10 cellular contexts compared by ENCODE assay signal in genomic region chrX:153925387-153925738, GRCh38. TPM values are rescaled to one million over a fixed set of nuclear protein-coding genes. Genes with fewer than 3 reads are reported as not detected.
DNase-seq lines count a peak whose midpoint lies in the region; ATAC-seq and TF ChIP-seq lines count a peak whose summit lies in the region.
"Had no signal": no experiment of that assay in that cellular context is flagged by ENCODE, and none has a peak within 500 bp of the region (broad histone marks: within the 10 kb centered on the region; RNA-seq: fewer than 3 reads in every experiment).

No MANE protein-coding gene starts in this region.

- intact Hi-C loops in activated CD4-positive, alpha-beta T cell treated with anti-CD3 and anti-CD28 coated beads for 36 hours (cut with DNase I, micrococcal nuclease), result loop anchor here (5.0 to 10.0 kb wide), 3 partner anchors 92 to 449 kb away; partner anchors contain the start of genes EMD (in 1 of the 2), FLNA (in 1 of the 2), IDH3G (in 1 of the 2) and IRAK1 (in 1 of the 2)
- intact Hi-C loops in esophagus squamous epithelium (cut with DNase I), result no loop called here

- TF ChIP-seq CTCF in esophagus squamous epithelium (IDR thresholded peaks at IDR 0.05) (no peak), HFFc6 (IDR thresholded peaks at IDR 0.05) (no peak)

- no peak for ATAC-seq in activated CD4-positive, alpha-beta T cell treated with anti-CD3 and anti-CD28 coated beads for 36 hours
- ATAC-seq in stimulated activated naive B cell treated with anti-CD40 and anti-IgM and Interleukin-4, amounts not matched to agents 10 μg/mL and 1 μg/mL and 100 μg/mL, for 72 hours (replicated peaks), result peak in 1 of 2 donors; percentile 0
- ATAC-seq: A549, gastrocnemius medialis had no signal

- POLR2A ChIA-PET in activated CD4-positive, alpha-beta T cell treated with anti-CD3 and anti-CD28 coated beads for 36 hours (lab: Charles Lee), result interaction anchor here (0.5 to 1.9 kb wide), 8 partner anchors 18 to 413 kb away, joined by 3 to 12 read pairs (median 4); partner anchors contain the start of genes HCFC1, IDH3G and SSR4

- no peak for DNase-seq in activated CD4-positive, alpha-beta T cell treated with anti-CD3 and anti-CD28 coated beads for 36 hours
- DNase-seq in activated CD4-positive, alpha-beta T cell treated with anti-CD3 and anti-CD28 coated beads, Interleukin-2, amount 50 U/mL, for 4 hours, result no peak
- peak; percentile 71 for DNase-seq in OCI-M1 (lab: John Stamatoyannopoulos, UW)
- no peak for DNase-seq in esophagus squamous epithelium (lab: John Stamatoyannopoulos, UW)
- DNase-seq in stimulated activated naive B cell treated with anti-CD40 and anti-IgM and Interleukin-4, amounts not matched to agents 10 μg/mL and 1 μg/mL and 100 μg/mL, for 72 hours, result no peak
- no peak for DNase-seq in GM19240 (ENCODE audit: insufficient read length, low spot score)
- no peak for DNase-seq in HFFc6
- DNase-seq in stimulated activated CD4-positive, alpha-beta T cell treated with anti-CD3 and anti-CD28 coated beads, Interleukin-4, amount 100 ng/mL, for 1 hour, result no peak
- DNase-seq: gastrocnemius medialis had no signal

- H3K9me3 Mint-ChIP-seq in activated CD4-positive, alpha-beta T cell treated with anti-CD3 and anti-CD28 coated beads for 36 hours (ENCODE audit: low read depth), result no peaks in the 10 kb centered on the region
- H3K9me3 Mint-ChIP-seq in stimulated activated naive B cell treated with anti-CD40 and anti-IgM and Interleukin-4, amounts not matched to agents 10 μg/mL and 1 μg/mL and 100 μg/mL, for 72 hours, result no peaks in the 10 kb centered on the region
- no peaks in the 10 kb centered on the region for H3K9me3 Mint-ChIP-seq in HFFc6

- H3K27ac Mint-ChIP-seq in activated CD4-positive, alpha-beta T cell treated with anti-CD3 and anti-CD28 coated beads for 36 hours, result peak overlapping the region; percentile 97
- peak overlapping the region; percentile 98 for H3K27ac Mint-ChIP-seq in stimulated activated naive B cell treated with anti-CD40 and anti-IgM and Interleukin-4, amounts not matched to agents 10 μg/mL and 1 μg/mL and 100 μg/mL, for 72 hours
- H3K27ac Mint-ChIP-seq in HFFc6, result no peak overlapping the region

- peaks cover 0 to 9% (median 0%) of the 10 kb centered on the region in 3 donors for H3K36me3 ChIP-seq in esophagus squamous epithelium

- CTCF ChIA-PET in activated CD4-positive, alpha-beta T cell treated with anti-CD3 and anti-CD28 coated beads for 36 hours (lab: Charles Lee), result interaction anchor here (0.9 to 3.5 kb wide), 5 partner anchors 10 to 157 kb away, joined by 3 to 19 read pairs (median 5); partner anchors contain the start of gene NAA10

- peak overlapping the region; percentile 91 for H3K4me3 Mint-ChIP-seq in activated CD4-positive, alpha-beta T cell treated with anti-CD3 and anti-CD28 coated beads for 36 hours
- H3K4me3 Mint-ChIP-seq in stimulated activated naive B cell treated with anti-CD40 and anti-IgM and Interleukin-4, amounts not matched to agents 10 μg/mL and 1 μg/mL and 100 μg/mL, for 72 hours, result peak overlapping the region; percentile 94 to 95
- no peak overlapping the region for H3K4me3 Mint-ChIP-seq in HFFc6

- 40 to 92% methylated on average over 2 to 3 of the region's 4 CpGs for WGBS in esophagus squamous epithelium, 2 donors

- no peaks in the 10 kb centered on the region for H3K27me3 Mint-ChIP-seq in activated CD4-positive, alpha-beta T cell treated with anti-CD3 and anti-CD28 coated beads for 36 hours
- no peaks in the 10 kb centered on the region for H3K27me3 Mint-ChIP-seq in stimulated activated naive B cell treated with anti-CD40 and anti-IgM and Interleukin-4, amounts not matched to agents 10 μg/mL and 1 μg/mL and 100 μg/mL, for 72 hours
- no peaks in the 10 kb centered on the region for H3K27me3 Mint-ChIP-seq in HFFc6 (ENCODE audit: insufficient read depth)

- peak in 1 of 4 donors; percentile 56 for TF ChIP-seq POLR2A in esophagus squamous epithelium (IDR thresholded peaks at IDR 0.05)

- peaks cover 18% of the 10 kb centered on the region for H3K36me3 Mint-ChIP-seq in activated CD4-positive, alpha-beta T cell treated with anti-CD3 and anti-CD28 coated beads for 36 hours (ENCODE audit: low read depth)
- H3K36me3 Mint-ChIP-seq in stimulated activated naive B cell treated with anti-CD40 and anti-IgM and Interleukin-4, amounts not matched to agents 10 μg/mL and 1 μg/mL and 100 μg/mL, for 72 hours, result peaks cover 12 to 42% of the 10 kb centered on the region in 2 donors
- no peaks in the 10 kb centered on the region for H3K36me3 Mint-ChIP-seq in HFFc6 (ENCODE audit: low read depth)

- H3K9me3 ChIP-seq in esophagus squamous epithelium, result no peaks in the 10 kb centered on the region
- H3K9me3 ChIP-seq: A549, gastrocnemius medialis had no signal

- H3K27ac ChIP-seq in esophagus squamous epithelium, result peak overlapping the region in 3 of 4 donors; percentile 42 to 98 (median 97)
- H3K27ac ChIP-seq: A549 had no signal

- peaks cover 27% of the 10 kb centered on the region for H3K4me1 Mint-ChIP-seq in activated CD4-positive, alpha-beta T cell treated with anti-CD3 and anti-CD28 coated beads for 36 hours
- peaks cover 40 to 71% of the 10 kb centered on the region in 2 donors for H3K4me1 Mint-ChIP-seq in stimulated activated naive B cell treated with anti-CD40 and anti-IgM and Interleukin-4, amounts not matched to agents 10 μg/mL and 1 μg/mL and 100 μg/mL, for 72 hours
- H3K4me1 Mint-ChIP-seq in HFFc6 (ENCODE audit: low read depth), result peaks cover 25% of the 10 kb centered on the region

- no peaks in the 10 kb centered on the region for H3K27me3 ChIP-seq in esophagus squamous epithelium
- H3K27me3 ChIP-seq: gastrocnemius medialis had no signal

- peaks cover 28 to 77% (median 29%) of the 10 kb centered on the region in 3 donors for H3K4me1 ChIP-seq in esophagus squamous epithelium

- H3K4me3 ChIP-seq in esophagus squamous epithelium, result peak overlapping the region; percentile 5 to 78 (median 58)
- H3K4me3 ChIP-seq: A549 had no signal

RNA-seq across cellular contexts. Expression of gene ARHGAP4, which starts 0.7 kb away (rescaled TPM):
- total RNA-seq in activated CD4-positive, alpha-beta T cell treated with anti-CD3 and anti-CD28 coated beads for 36 hours, result 100 to 1,000 TPM; 130 to 135 TPM
- 10 to 100 TPM in 1 of 4 donors, 1 to 10 TPM in 3; 3.9 to 18.3 (median 7.6) TPM for total RNA-seq in esophagus squamous epithelium
- total RNA-seq in HFFc6 (2021; fragmentation: NEBNext Ultra II Directional; extraction: Animal tissue kit (Norgen Biotek cat#: 25700)), result under 1 TPM; 0.18 to 0.63 (median 0.48) TPM

RNA-seq across cellular contexts. Expression of gene NAA10, which starts 9.5 kb away (rescaled TPM):
- 100 to 1,000 TPM; 108 to 115 TPM for total RNA-seq in activated CD4-positive, alpha-beta T cell treated with anti-CD3 and anti-CD28 coated beads for 36 hours
- 10 to 100 TPM; 42.5 to 92.5 (median 87.6) TPM for total RNA-seq in esophagus squamous epithelium
- 100 to 1,000 TPM; 130 to 160 (median 146) TPM for total RNA-seq in HFFc6 (2021; fragmentation: NEBNext Ultra II Directional; extraction: Animal tissue kit (Norgen Biotek cat#: 25700))

RNA-seq across cellular contexts. Expression of gene RENBP, which starts 19.1 kb away (rescaled TPM):
- total RNA-seq in activated CD4-positive, alpha-beta T cell treated with anti-CD3 and anti-CD28 coated beads for 36 hours, result 1 to 10 TPM; 6.0 to 8.1 TPM
- total RNA-seq in esophagus squamous epithelium, result 1 to 10 TPM in 2 of 4 donors, under 1 TPM in 1, not detected in 1; 0.45 to 7.6 (median 3.1) TPM
- under 1 TPM in 4 of 6 experiments, not detected in 2; 0.23 to 0.75 (median 0.40) TPM for total RNA-seq in HFFc6 (2021; fragmentation: NEBNext Ultra II Directional; extraction: Animal tissue kit (Norgen Biotek cat#: 25700))

RNA-seq across cellular contexts. Expression of gene AVPR2, which starts 20.9 kb away (rescaled TPM):
- not detected for total RNA-seq in activated CD4-positive, alpha-beta T cell treated with anti-CD3 and anti-CD28 coated beads for 36 hours
- 1 to 10 TPM in 1 of 4 donors, under 1 TPM in 3; 0.19 to 1.3 (median 0.29) TPM for total RNA-seq in esophagus squamous epithelium
- total RNA-seq in HFFc6 (2021; fragmentation: NEBNext Ultra II Directional; extraction: Animal tissue kit (Norgen Biotek cat#: 25700)), result not detected

RNA-seq across cellular contexts. Expression of gene L1CAM, which starts 39.4 kb away (rescaled TPM):
- total RNA-seq in activated CD4-positive, alpha-beta T cell treated with anti-CD3 and anti-CD28 coated beads for 36 hours, result under 1 TPM; 0.47 to 0.57 TPM
- 1 to 10 TPM in 2 of 4 donors, under 1 TPM in 2; 0.35 to 3.2 (median 1.3) TPM for total RNA-seq in esophagus squamous epithelium
- total RNA-seq in HFFc6 (2021; fragmentation: NEBNext Ultra II Directional; extraction: Animal tissue kit (Norgen Biotek cat#: 25700)), result 10 to 100 TPM; 13.1 to 89.2 (median 14.4) TPM

Comparison
In these comparisons a context has a peak if more than half of its experiments do, and no peak if none do; other contexts are left out.
1. RNA of gene ARHGAP4, which starts 0.7 kb away (total RNA-seq): 130 to 135 TPM in activated CD4-positive, alpha-beta T cell treated with anti-CD3 and anti-CD28 coated beads for 36 hours; 3.9 to 18.3 TPM in esophagus squamous epithelium and 0.18 to 0.63 TPM in HFFc6; every median in the first group is over 4 times any median in the second.